8 cellular contexts compared by ENCODE assay signal in the genomic region with DNA sequence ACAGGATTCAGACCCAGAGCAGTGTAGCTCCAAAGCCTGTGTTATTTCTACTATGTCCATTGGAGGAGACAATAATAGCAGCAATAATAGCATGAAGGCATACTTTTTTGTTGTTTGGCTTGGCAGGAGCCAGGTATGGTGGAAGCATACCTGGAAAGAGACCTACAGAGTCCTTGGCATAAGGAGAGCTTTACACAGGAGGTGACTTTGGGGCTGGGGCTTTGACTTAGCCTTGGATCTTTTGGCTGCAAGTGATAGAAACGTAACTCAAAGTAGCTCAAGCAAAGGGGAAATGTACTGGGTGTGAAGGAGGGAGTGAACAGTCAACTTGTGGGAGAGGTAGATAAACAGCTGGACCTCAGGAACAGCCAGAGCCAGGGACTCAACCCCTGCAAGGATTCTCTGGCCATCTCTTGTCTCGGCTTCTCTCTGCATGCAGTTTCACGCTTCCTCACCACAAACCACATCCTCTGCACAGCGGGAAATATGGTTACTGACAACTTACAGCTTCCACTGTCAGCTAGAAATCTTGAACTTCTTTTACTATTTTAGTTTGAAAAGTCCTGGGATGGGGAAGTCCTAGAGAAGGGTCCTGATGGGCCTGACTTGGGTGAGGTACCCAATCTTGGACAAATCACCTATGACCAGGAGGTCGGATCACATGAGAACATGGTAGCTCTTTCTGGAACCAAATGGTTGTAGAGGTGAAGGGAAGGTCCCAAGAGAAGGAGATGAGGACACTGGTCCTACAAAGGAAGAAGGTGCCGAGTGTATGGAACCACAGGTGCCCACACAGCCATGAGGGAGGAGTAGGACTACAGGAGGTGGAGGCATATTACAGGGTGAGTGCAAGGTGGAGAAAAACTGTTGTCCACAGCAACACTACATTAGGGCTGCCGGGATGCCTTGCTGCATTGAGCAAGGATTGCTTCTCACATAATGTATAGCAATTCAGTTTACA. TPM values are rescaled to one million over a fixed set of nuclear protein-coding genes. Genes with fewer than 3 reads are reported as not detected.
DNase-seq lines count a peak whose midpoint lies in the region; ATAC-seq and TF ChIP-seq lines count a peak whose summit lies in the region.

No MANE protein-coding gene starts in this region.

- no peak for TF ChIP-seq CTCF in nephron progenitor cell (IDR thresholded peaks at IDR 0.05)

- peak; percentile 84 for ATAC-seq in GM18502 (IDR thresholded peaks at IDR 0.05; ENCODE audit: poor library complexity, unreplicated experiment)
- peak; percentile 67 for ATAC-seq in HG02840 (IDR thresholded peaks at IDR 0.05; ENCODE audit: low FRiP score, unreplicated experiment)

- H3K4me3 Mint-ChIP-seq in activated T-helper 2 cell treated with anti-CD3 and anti-CD28 coated beads, Interferon-gamma antibody, Interleukin-2, Interleukin-4, amounts not matched to agents 10 μg/mL and 5 μg/mL and 100 μg/mL, durations not matched to agents 14 hours and 24 hours and 36 hours (ENCODE audit: low read depth) = peak overlapping the region; percentile 73
- H3K4me3 Mint-ChIP-seq in nephron progenitor cell = no peak overlapping the region

- H3K9me3 Mint-ChIP-seq in activated T-helper 2 cell treated with anti-CD3 and anti-CD28 coated beads, Interferon-gamma antibody, Interleukin-2, Interleukin-4, amounts not matched to agents 10 μg/mL and 5 μg/mL and 100 μg/mL, durations not matched to agents 14 hours and 24 hours and 36 hours = peaks cover 11% of the 10 kb centered on the region
- peaks cover 4% of the 10 kb centered on the region for H3K9me3 Mint-ChIP-seq in nephron progenitor cell

- H3K27ac Mint-ChIP-seq in activated T-helper 2 cell treated with anti-CD3 and anti-CD28 coated beads, Interferon-gamma antibody, Interleukin-2, Interleukin-4, amounts not matched to agents 10 μg/mL and 5 μg/mL and 100 μg/mL, durations not matched to agents 14 hours and 24 hours and 36 hours = peak overlapping the region; percentile 81
- no peak overlapping the region for H3K27ac Mint-ChIP-seq in nephron progenitor cell

- intact Hi-C loops in activated T-helper 2 cell treated with anti-CD3 and anti-CD28 coated beads, Interferon-gamma antibody, Interleukin-2, Interleukin-4, amounts not matched to agents 10 μg/mL and 5 μg/mL and 100 μg/mL, durations not matched to agents 14 hours and 24 hours and 36 hours (cut with micrococcal nuclease) = loop anchor here (1.0 to 5.0 kb wide), 7 partner anchors 19 to 764 kb away; a partner anchor contains a TSS

- peaks cover 59% of the 10 kb centered on the region for H3K4me1 Mint-ChIP-seq in activated T-helper 2 cell treated with anti-CD3 and anti-CD28 coated beads, Interferon-gamma antibody, Interleukin-2, Interleukin-4, amounts not matched to agents 10 μg/mL and 5 μg/mL and 100 μg/mL, durations not matched to agents 14 hours and 24 hours and 36 hours (ENCODE audit: low read depth)
- peaks cover 1% of the 10 kb centered on the region for H3K4me1 Mint-ChIP-seq in nephron progenitor cell

- no peaks in the 10 kb centered on the region for H3K36me3 Mint-ChIP-seq in activated T-helper 2 cell treated with anti-CD3 and anti-CD28 coated beads, Interferon-gamma antibody, Interleukin-2, Interleukin-4, amounts not matched to agents 10 μg/mL and 5 μg/mL and 100 μg/mL, durations not matched to agents 14 hours and 24 hours and 36 hours (ENCODE audit: low read depth)
- no peaks in the 10 kb centered on the region for H3K36me3 Mint-ChIP-seq in nephron progenitor cell (ENCODE audit: low read depth)

- peaks cover 3% of the 10 kb centered on the region for H3K27me3 Mint-ChIP-seq in activated T-helper 2 cell treated with anti-CD3 and anti-CD28 coated beads, Interferon-gamma antibody, Interleukin-2, Interleukin-4, amounts not matched to agents 10 μg/mL and 5 μg/mL and 100 μg/mL, durations not matched to agents 14 hours and 24 hours and 36 hours (ENCODE audit: low read depth)
- H3K27me3 Mint-ChIP-seq in nephron progenitor cell (ENCODE audit: low read depth, poor library complexity) = peaks cover 18% of the 10 kb centered on the region

- peak; percentile 61 for DNase-seq in OCI-M2 (lab: John Stamatoyannopoulos, UW; ENCODE audit: unreplicated experiment)
- peak; percentile 76 for DNase-seq in activated T-helper 2 cell treated with anti-CD3 and anti-CD28 coated beads, Interferon-gamma antibody, Interleukin-2, Interleukin-4, amounts not matched to agents 10 μg/mL and 5 μg/mL and 100 μg/mL, durations not matched to agents 14 hours and 24 hours and 36 hours (ENCODE audit: low spot score)
- DNase-seq in iris pigment epithelial cell (ENCODE audit: low read depth) = peak; percentile 84
- DNase-seq in stimulated activated CD8-positive, alpha-beta memory T cell treated with anti-CD3 and anti-CD28 coated beads, Interleukin-15, amount 100 ng/mL, for 1 hour (ENCODE audit: low read depth) = peak; percentile 51
- no peak for DNase-seq in NCI-H524 treated with DMSO at 0.1 percent for 48 hours (lab: John Stamatoyannopoulos, UW)
- DNase-seq in nephron progenitor cell = no peak

RNA-seq across cellular contexts. Expression of a gene that starts 47.0 kb away (rescaled TPM):
- total RNA-seq in activated T-helper 2 cell treated with anti-CD3 and anti-CD28 coated beads, Interferon-gamma antibody, Interleukin-2, Interleukin-4, amounts not matched to agents 10 μg/mL and 5 μg/mL and 100 μg/mL, durations not matched to agents 14 hours and 24 hours and 36 hours = 30.6 and 30.8 TPM in 2 replicates

Comparison
In these comparisons a context has a peak if more than half of its experiments do, and no peak if none do; other contexts are left out.
1. DNase-seq: peak in OCI-M2 (single experiment), activated T-helper 2 cell treated with anti-CD3 and anti-CD28 coated beads, Interferon-gamma antibody, Interleukin-2, Interleukin-4, amounts not matched to agents 10 μg/mL and 5 μg/mL and 100 μg/mL, durations not matched to agents 14 hours and 24 hours and 36 hours (single experiment), iris pigment epithelial cell (single experiment) and stimulated activated CD8-positive, alpha-beta memory T cell treated with anti-CD3 and anti-CD28 coated beads, Interleukin-15, amount 100 ng/mL, for 1 hour (single experiment); none in NCI-H524 treated with DMSO at 0.1 percent for 48 hours (single experiment) and nephron progenitor cell (single experiment).